In the genomic region with DNA sequence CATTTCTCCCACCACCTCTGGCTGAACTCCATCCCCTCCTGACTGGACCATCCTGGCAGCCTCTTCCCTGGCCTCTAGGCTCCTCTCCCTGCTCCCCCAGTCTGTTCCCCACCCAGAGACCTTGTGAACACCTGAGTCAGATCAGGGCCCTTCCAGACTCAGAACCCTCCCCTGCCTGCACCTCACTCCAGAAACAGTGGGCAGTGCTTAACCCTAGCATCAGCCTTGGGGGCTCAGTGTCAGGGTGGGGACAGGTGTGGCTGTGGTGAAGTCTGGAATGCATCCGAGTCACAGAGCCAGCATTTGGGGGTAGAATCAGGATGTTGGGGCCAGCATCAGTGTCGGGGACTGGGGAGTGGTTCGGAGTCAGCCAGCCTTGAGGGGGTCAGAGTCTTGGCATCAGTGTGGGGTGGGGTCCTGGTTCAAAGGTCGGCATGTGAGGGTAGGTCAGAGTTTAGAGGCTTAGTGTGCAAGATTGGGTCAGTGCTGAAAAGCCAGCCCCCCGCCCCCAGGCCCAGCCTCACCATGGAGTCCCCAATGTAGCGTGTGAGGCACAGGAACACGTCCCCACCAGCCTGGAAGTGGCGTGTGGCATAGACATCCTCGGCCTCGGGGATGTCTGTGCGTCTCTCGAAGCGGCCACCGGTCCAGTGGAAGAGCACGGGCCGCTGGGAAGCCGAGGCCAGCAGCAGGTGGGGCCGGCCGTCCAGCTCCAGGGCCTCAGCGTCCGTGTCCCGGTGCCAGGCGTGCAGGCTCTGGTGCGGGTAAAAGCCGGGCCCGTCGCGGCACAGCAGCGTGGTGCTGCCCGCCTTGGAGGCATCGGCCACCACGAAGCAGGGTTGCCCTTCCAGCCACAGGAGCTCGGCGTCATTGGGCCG, we compare ENCODE assay signal across 18 cellular contexts. TPM values are rescaled to one million over a fixed set of nuclear protein-coding genes. Genes with fewer than 3 reads are reported as not detected.
DNase-seq lines count a peak whose midpoint lies in the region; ATAC-seq and TF ChIP-seq lines count a peak whose summit lies in the region.
"Had no signal": no experiment of that assay in that cellular context is flagged by ENCODE, and none has a peak within 500 bp of the region (broad histone marks: within the 10 kb centered on the region; RNA-seq: fewer than 3 reads in every experiment).

No MANE protein-coding gene starts in this region.

- H3K27me3 ChIP-seq in layer of hippocampus (ENCODE audit: control insufficient read depth, insufficient read depth, low read length): no peaks in the 10 kb centered on the region
- no peaks in the 10 kb centered on the region for H3K27me3 ChIP-seq in ascending aorta
- H3K27me3 ChIP-seq: BE2C, heart left ventricle had no signal

- DNase-seq in Calu3: no peak
- DNase-seq in activated B cell treated with CpG ODN at 0.5 μM for 24 hours: no peak
- no peak for DNase-seq in stimulated activated naive B cell treated with anti-CD40 and anti-IgM and Interleukin-4, amounts not matched to agents 10 μg/mL and 1 μg/mL and 100 μg/mL, for 72 hours
- DNase-seq in NCI-H446 treated with DMSO at 0.1 percent for 48 hours (lab: John Stamatoyannopoulos, UW): no peak
- DNase-seq in ascending aorta (ENCODE audit: low spot score in 2 of 2): no peak
- no peak for DNase-seq in cerebellar nuclear complex (lab: John Stamatoyannopoulos, UW)
- DNase-seq in medulla oblongata (ENCODE audit: extremely low spot score): no peak
- DNase-seq: activated CD4-positive, alpha-beta T cell treated with anti-CD3 and anti-CD28 coated beads for 1 hour; BE2C; cortex of kidney; erythroblast; kidney glomerular epithelial cell; NCI-H2081 treated with DMSO at 0.1 percent for 48 hours had no signal

- H3K27ac Mint-ChIP-seq in Calu3 (ENCODE audit: unreplicated experiment) (peak overlapping the region; percentile 27), activated B cell treated with CpG ODN at 0.5 μM for 24 hours (no peak overlapping the region)
- peak overlapping the region; percentile 1 for H3K27ac Mint-ChIP-seq in stimulated activated naive B cell treated with anti-CD40 and anti-IgM and Interleukin-4, amounts not matched to agents 10 μg/mL and 1 μg/mL and 100 μg/mL, for 72 hours
- H3K27ac Mint-ChIP-seq: GM23338 had no signal

- no TSS peak for BruUV-seq in Calu3 (replicated peaks; lab: Mats Ljungman, UMichigan)

- no peaks in the 10 kb centered on the region for H3K36me3 ChIP-seq in ascending aorta
- H3K36me3 ChIP-seq: BE2C, heart left ventricle had no signal

- H3K27ac ChIP-seq in layer of hippocampus (ENCODE audit: low read depth, low read length) (peak overlapping the region; percentile 100), ascending aorta (peak overlapping the region in 1 of 2 donors; percentile 1)

- H3K4me3 ChIP-seq in ascending aorta: peak overlapping the region in 1 of 2 donors; percentile 24
- H3K4me3 ChIP-seq: GM23338 had no signal

- H3K4me1 Mint-ChIP-seq in Calu3 (ENCODE audit: low read depth, unreplicated experiment): peaks cover 52% of the 10 kb centered on the region
- H3K4me1 Mint-ChIP-seq in activated B cell treated with CpG ODN at 0.5 μM for 24 hours: peaks cover 14% of the 10 kb centered on the region
- peaks cover 20 to 35% of the 10 kb centered on the region in 2 donors for H3K4me1 Mint-ChIP-seq in stimulated activated naive B cell treated with anti-CD40 and anti-IgM and Interleukin-4, amounts not matched to agents 10 μg/mL and 1 μg/mL and 100 μg/mL, for 72 hours

- H3K27me3 Mint-ChIP-seq in Calu3 (ENCODE audit: unreplicated experiment) (no peaks in the 10 kb centered on the region), activated B cell treated with CpG ODN at 0.5 μM for 24 hours (no peaks in the 10 kb centered on the region)
- peaks cover 0 to 5% of the 10 kb centered on the region in 2 donors for H3K27me3 Mint-ChIP-seq in stimulated activated naive B cell treated with anti-CD40 and anti-IgM and Interleukin-4, amounts not matched to agents 10 μg/mL and 1 μg/mL and 100 μg/mL, for 72 hours

- peak overlapping the region; percentile 2 for H3K4me3 Mint-ChIP-seq in Calu3 (ENCODE audit: low read depth, unreplicated experiment)
- H3K4me3 Mint-ChIP-seq in activated B cell treated with CpG ODN at 0.5 μM for 24 hours: peak overlapping the region; percentile 5
- peak overlapping the region in 1 of 2 donors; percentile 29 for H3K4me3 Mint-ChIP-seq in stimulated activated naive B cell treated with anti-CD40 and anti-IgM and Interleukin-4, amounts not matched to agents 10 μg/mL and 1 μg/mL and 100 μg/mL, for 72 hours
- H3K4me3 Mint-ChIP-seq: GM23338 had no signal

- POLR2A ChIA-PET in activated B cell treated with CpG ODN at 0.5 μM for 24 hours (lab: Charles Lee): no interaction called here

- TF ChIP-seq CTCF in Calu3 (IDR thresholded peaks at IDR 0.05; ENCODE audit: unreplicated experiment) (no peak), activated B cell treated with CpG ODN at 0.5 μM for 24 hours (IDR thresholded peaks at IDR 0.05) (no peak), ascending aorta (IDR thresholded peaks at IDR 0.05) (no peak)

- H3K9me3 Mint-ChIP-seq in Calu3 (ENCODE audit: low read depth, unreplicated experiment): no peaks in the 10 kb centered on the region
- H3K9me3 Mint-ChIP-seq in activated B cell treated with CpG ODN at 0.5 μM for 24 hours: no peaks in the 10 kb centered on the region
- no peaks in the 10 kb centered on the region for H3K9me3 Mint-ChIP-seq in stimulated activated naive B cell treated with anti-CD40 and anti-IgM and Interleukin-4, amounts not matched to agents 10 μg/mL and 1 μg/mL and 100 μg/mL, for 72 hours
- H3K9me3 Mint-ChIP-seq: GM23338 had no signal

- intact Hi-C loops in Calu3 (cut with micrococcal nuclease; ENCODE audit: unreplicated experiment): no loop called here
- intact Hi-C loops in activated B cell treated with CpG ODN at 0.5 μM for 24 hours (cut with micrococcal nuclease): no loop called here
- intact Hi-C loops in ascending aorta (cut with DNase I): loop anchor here (10.0 kb wide), 3 partner anchors 489 to 809 kb away; a partner anchor contains a TSS

- no peaks in the 10 kb centered on the region for H3K9me3 ChIP-seq in ascending aorta
- H3K9me3 ChIP-seq: BE2C, heart left ventricle had no signal

- ATAC-seq in activated B cell treated with CpG ODN at 0.5 μM for 24 hours (ENCODE audit: low read depth): no peak
- ATAC-seq in stimulated activated naive B cell treated with anti-CD40 and anti-IgM and Interleukin-4, amounts not matched to agents 10 μg/mL and 1 μg/mL and 100 μg/mL, for 72 hours (replicated peaks): no peak
- ATAC-seq: heart left ventricle had no signal

- H3K36me3 Mint-ChIP-seq in Calu3 (ENCODE audit: insufficient read depth, unreplicated experiment) (peaks cover 24% of the 10 kb centered on the region), activated B cell treated with CpG ODN at 0.5 μM for 24 hours (ENCODE audit: low read depth) (no peaks in the 10 kb centered on the region)
- no peaks in the 10 kb centered on the region for H3K36me3 Mint-ChIP-seq in stimulated activated naive B cell treated with anti-CD40 and anti-IgM and Interleukin-4, amounts not matched to agents 10 μg/mL and 1 μg/mL and 100 μg/mL, for 72 hours

- H3K4me1 ChIP-seq in ascending aorta: peaks cover 8 to 13% of the 10 kb centered on the region in 2 donors

- CTCF ChIA-PET in Calu3 (lab: Charles Lee): no interaction called here
- CTCF ChIA-PET in activated B cell treated with CpG ODN at 0.5 μM for 24 hours (lab: Charles Lee): no interaction called here

RNA-seq across cellular contexts. Expression of a gene that starts 8.9 kb away (rescaled TPM):
- total RNA-seq in Calu3 (2022) (0.42 and 0.68 TPM in 2 replicates), activated B cell treated with CpG ODN at 0.5 μM for 24 hours (not detected in 2 replicates), ascending aorta (59.3 TPM)
- total RNA-seq: pulmonary artery endothelial cell had no signal

RNA-seq across cellular contexts. Expression of a gene that starts 10.4 kb away (rescaled TPM):
- total RNA-seq in Calu3 (2022): 183 and 291 TPM in 2 replicates
- not detected in 2 replicates for total RNA-seq in activated B cell treated with CpG ODN at 0.5 μM for 24 hours
- total RNA-seq in ascending aorta: not detected
- total RNA-seq: GM23338; pulmonary artery endothelial cell; T-helper 1 cell treated with Interleukin-12 subunit alpha and Interleukin-12 subunit beta and Interleukin-4 antibody, amounts not matched to agents 30 ng/mL and 1 ng/mL, for 36 hours had no signal

RNA-seq across cellular contexts. Expression of a gene that starts 12.6 kb away (rescaled TPM):
- total RNA-seq in Calu3 (2022) (1.6 and 2.0 TPM in 2 replicates), activated B cell treated with CpG ODN at 0.5 μM for 24 hours (1.1 TPM in 2 replicates), ascending aorta (34.8 TPM)
- total RNA-seq: T-helper 1 cell treated with Interleukin-12 subunit alpha and Interleukin-12 subunit beta and Interleukin-4 antibody, amounts not matched to agents 30 ng/mL and 1 ng/mL, for 36 hours had no signal

RNA-seq across cellular contexts. Expression of a gene that starts 17.1 kb away (rescaled TPM):
- total RNA-seq in Calu3 (2022) (0.90 and 1.3 TPM in 2 replicates), activated B cell treated with CpG ODN at 0.5 μM for 24 hours (2.2 and 3.0 TPM in 2 replicates), ascending aorta (not detected)
- total RNA-seq: pulmonary artery endothelial cell had no signal

RNA-seq across cellular contexts. Expression of a gene that starts 28.6 kb away (rescaled TPM):
- total RNA-seq in Calu3 (2022): 760 and 802 TPM in 2 replicates
- 103 and 125 TPM in 2 replicates for total RNA-seq in activated B cell treated with CpG ODN at 0.5 μM for 24 hours
- total RNA-seq in ascending aorta: 138 TPM

Comparison
In these comparisons a context has a peak if more than half of its experiments do, and no peak if none do; other contexts are left out.
1. RNA of a gene that starts 8.9 kb away (total RNA-seq): 59.3 TPM in ascending aorta (single experiment); 0.42 to 0.68 TPM in Calu3 and not detected in activated B cell treated with CpG ODN at 0.5 μM for 24 hours; every median in the first group is over 10 times any median in the second.
2. RNA of a gene that starts 10.4 kb away (total RNA-seq): 183 to 291 TPM in Calu3; not detected in ascending aorta (single experiment) and not detected in activated B cell treated with CpG ODN at 0.5 μM for 24 hours; every median in the first group is over 100 times any median in the second.
3. RNA of a gene that starts 12.6 kb away (total RNA-seq): 34.8 TPM in ascending aorta (single experiment); 1.6 to 2.0 TPM in Calu3 and 1.1 TPM in activated B cell treated with CpG ODN at 0.5 μM for 24 hours; every median in the first group is over 10 times any median in the second.